Comparison of ENCODE assay signal across 9 cellular contexts in the genomic region with DNA sequence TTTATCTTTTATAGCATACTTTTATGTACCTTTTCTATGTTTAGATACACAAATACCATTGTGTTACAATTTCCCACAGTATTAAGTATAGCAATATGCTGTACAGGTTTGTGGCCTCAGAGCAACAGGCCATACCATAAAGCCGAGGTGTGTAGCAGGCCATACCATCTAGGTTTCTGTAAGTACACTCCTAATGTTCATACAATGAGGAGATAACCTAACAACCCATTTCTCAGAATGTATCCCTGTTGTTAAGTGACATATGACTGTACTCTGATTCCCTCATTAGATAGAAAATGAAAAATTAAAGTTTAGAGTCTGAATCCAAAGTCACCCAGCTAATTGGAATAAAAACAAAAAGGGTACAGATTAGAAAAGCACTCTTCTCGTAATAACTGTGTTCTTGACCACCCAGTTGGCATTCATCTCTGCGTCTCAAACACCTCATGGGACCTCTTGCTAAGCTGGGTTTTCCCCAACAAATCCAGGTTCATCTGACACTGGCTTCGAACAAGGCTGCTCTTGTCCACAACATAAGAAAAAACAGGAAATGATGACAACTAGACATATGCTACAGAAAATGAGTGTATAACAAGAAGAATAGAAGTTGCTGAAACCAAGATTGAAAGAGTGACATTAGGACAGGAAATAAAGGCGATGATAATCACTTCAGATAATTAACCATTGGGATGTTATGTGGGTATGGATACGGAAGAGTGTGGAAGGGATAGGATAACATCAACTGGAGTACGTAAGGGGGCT. TPM values are rescaled to one million over a fixed set of nuclear protein-coding genes. Genes with fewer than 3 reads are reported as not detected.
A peak's percentile ranks its signal among the peaks of the same experiment; 100 is the strongest.
DNase-seq lines count a peak whose midpoint lies in the region; ATAC-seq, FAIRE-seq and TF ChIP-seq lines count a peak whose summit lies in the region.
"Had no signal": no experiment of that assay in that cellular context is flagged by ENCODE, and none has a peak within 500 bp of the region (broad histone marks: within the 10 kb centered on the region; RNA-seq: fewer than 3 reads in every experiment).

No MANE protein-coding gene starts in this region.

- peaks cover 12% of the 10 kb centered on the region for H3K23me2 ChIP-seq in H1 (ENCODE audit: low read depth, low read length)

- H3K9ac ChIP-seq in DND-41 (ENCODE audit: low read depth, low read length) (peak overlapping the region; percentile 82), OCI-LY1 (ENCODE audit: low read length) (peak overlapping the region; percentile 94), H1 (replicated peaks in 1 of 4; ENCODE audit: extremely low read depth in 1 of 4, low read depth in 3 of 4, low read length in 3 of 4) (no peak overlapping the region), trophoblast cell (ENCODE audit: low read length) (no peak overlapping the region)

- peaks cover 2% of the 10 kb centered on the region; the same call in 1 of the 2 replicates for H3K79me1 ChIP-seq in H1 (ENCODE audit: low read depth, low read length)
- peaks cover 6% of the 10 kb centered on the region for H3K79me1 ChIP-seq in trophoblast cell (ENCODE audit: low read length)

- CTCF ChIA-PET in H1 (lab: Charles Lee; ENCODE audit: partially characterized antibody): interaction anchor here (1.8 to 5.0 kb wide), 4 partner anchors 8 to 94 kb away, joined by 3 to 29 read pairs (median 16); partner anchors contain the start of gene HIF1AN

- no peak for DNase-seq in DND-41
- DNase-seq in H1 (ENCODE audit: low read depth in 1 of 2, low spot score in 2 of 2): no peak
- no peak for DNase-seq in trophoblast cell
- DNase-seq in UCSD-AML1 (lab: John Stamatoyannopoulos, UW; ENCODE audit: unreplicated experiment): no peak
- no peak for DNase-seq in kidney tubule cell (ENCODE audit: low spot score)
- DNase-seq in stimulated activated CD4-positive, alpha-beta T cell treated with anti-CD3 and anti-CD28 coated beads, Interleukin-15, amount 100 ng/mL, for 24 hours: no peak
- DNase-seq: activated effector memory CD4-positive, alpha-beta T cell treated with anti-CD3 and anti-CD28 coated beads, Interleukin-2, amount 50 U/mL, for 16 hours had no signal

- H2BK120ac ChIP-seq in H1 (replicated peaks; ENCODE audit: low read depth, low read length) (no peak overlapping the region), trophoblast cell (ENCODE audit: insufficient read depth, low read length, poor library complexity) (no peak overlapping the region)

- no peak for TF ChIP-seq EP300 in H1 (IDR thresholded peaks at IDR 0.05; ENCODE audit: borderline replicate concordance in 1 of 2, low read depth in 2 of 2, low read length in 2 of 2)

- H3K4ac ChIP-seq in H1 (replicated peaks; ENCODE audit: insufficient read length, low read depth, low read length) (no peak overlapping the region), trophoblast cell (ENCODE audit: low read depth, low read length) (no peak overlapping the region)

- TF ChIP-seq RAD21 in H1 (IDR thresholded peaks at IDR 0.05 in 1 of 2, conservative IDR thresholded peaks at IDR 0.05 in 1 of 2; ENCODE audit: low read depth in 2 of 2, low read length in 2 of 2): no peak

- TF ChIP-seq CTCF in DND-41 (IDR thresholded peaks at IDR 0.05; ENCODE audit: borderline replicate concordance, extremely low read depth, low read length, poor library complexity, severe bottlenecking) (no peak), OCI-LY1 (IDR thresholded peaks at IDR 0.05; ENCODE audit: low read length) (no peak), H1 (IDR thresholded peaks at IDR 0.05; ENCODE audit: control extremely low read depth in 1 of 3, insufficient read depth in 1 of 3, low read depth in 1 of 3, low read length in 3 of 3) (no peak)

- H3K36me3 ChIP-seq in DND-41 (ENCODE audit: insufficient read depth, low read length): peaks cover 52% of the 10 kb centered on the region
- H3K36me3 ChIP-seq in OCI-LY1 (ENCODE audit: insufficient read depth, low read length): peaks cover 29% of the 10 kb centered on the region
- H3K36me3 ChIP-seq in H1 (ENCODE audit: control insufficient read depth in 2 of 4, insufficient read depth in 4 of 4, low read length in 3 of 4): peaks cover 7 to 34% (median 14%) of the 10 kb centered on the region in 4 experiments
- peaks cover 21 to 28% of the 10 kb centered on the region in 2 experiments for H3K36me3 ChIP-seq in trophoblast cell (ENCODE audit: control insufficient read depth in 1 of 2, insufficient read depth in 2 of 2, low read length in 2 of 2)

- H3K4me3 ChIP-seq in DND-41 (ENCODE audit: low read depth in 1 of 2, low read length in 2 of 2) (peak overlapping the region; percentile 88), OCI-LY1 (ENCODE audit: low read depth, low read length, poor library complexity, severe bottlenecking) (peak overlapping the region; percentile 91), H1 (ENCODE audit: extremely low read depth in 1 of 4, insufficient read depth in 2 of 4, low read depth in 3 of 4, low read length in 4 of 4) (peak overlapping the region; percentile 81 to 95 (median 90); a peak in 6 of 8 replicates), trophoblast cell (ENCODE audit: low read depth, low read length) (no peak overlapping the region)

- no peak overlapping the region for H2BK15ac ChIP-seq in H1 (ENCODE audit: low read length)

- H3K4me2 ChIP-seq in DND-41 (ENCODE audit: insufficient read depth, low read length) (peak overlapping the region; percentile 77), OCI-LY1 (ENCODE audit: low read length) (peak overlapping the region; percentile 83), H1 (ENCODE audit: insufficient read depth in 1 of 2, low read depth in 2 of 2, low read length in 2 of 2) (peak overlapping the region; percentile 80 to 85; a peak in 3 of 4 replicates), trophoblast cell (ENCODE audit: low read length) (peak overlapping the region; percentile 93)

- H4K91ac ChIP-seq in H1 (replicated peaks; ENCODE audit: insufficient read length, low read length) (no peak overlapping the region), trophoblast cell (ENCODE audit: low read depth, low read length) (no peak overlapping the region)

- H4K12ac ChIP-seq in trophoblast cell (ENCODE audit: low read depth, low read length): no peak overlapping the region

- H2AK5ac ChIP-seq in H1 (ENCODE audit: low read depth, low read length) (no peak overlapping the region), trophoblast cell (ENCODE audit: low read length) (no peak overlapping the region)

- H4K8ac ChIP-seq in H1 (ENCODE audit: extremely low read depth, insufficient read depth, low read length) (no peak overlapping the region), trophoblast cell (ENCODE audit: low read depth, low read length) (no peak overlapping the region)

- 85% methylated on average over 7 of the region's 7 CpGs; no CpG with 5 or more reads in 1 of the 2 experiments for WGBS in H1 (ENCODE audit: extremely low coverage in 1 of 2, insufficient coverage in 1 of 2, insufficient read length in 1 of 2, insufficient replicate concordance in 2 of 2, low coverage in 1 of 2, low lambda C conversion rate in 2 of 2, missing lambda C conversion rate in 1 of 2), 2 experiments
- WGBS in trophoblast cell (ENCODE audit: extremely low coverage, insufficient coverage, insufficient read length): 100% methylated on average over 1 of the region's 7 CpGs

- H2AFZ ChIP-seq in DND-41 (ENCODE audit: low read depth, low read length) (no peak overlapping the region), OCI-LY1 (ENCODE audit: low read length) (no peak overlapping the region), H1 (ENCODE audit: low read length) (no peak overlapping the region), trophoblast cell (ENCODE audit: insufficient read depth, low read length, poor library complexity) (no peak overlapping the region)

- H3K14ac ChIP-seq in H1 (ENCODE audit: insufficient read length) (no peak overlapping the region), trophoblast cell (ENCODE audit: low read length) (no peak overlapping the region)

- H2BK5ac ChIP-seq in H1 (ENCODE audit: low read depth, low read length): no peak overlapping the region
- no peak overlapping the region for H2BK5ac ChIP-seq in trophoblast cell (ENCODE audit: low read depth, low read length, poor library complexity)

- H3K9me2 ChIP-seq in OCI-LY1 (ENCODE audit: low read depth, low read length): no peaks in the 10 kb centered on the region

- ATAC-seq in DND-41 (ENCODE audit: insufficient read depth, low read depth) (0 out of 3 replicates have a peak, but pooled peaks have one; percentile 1), HG03469 (IDR thresholded peaks at IDR 0.05; ENCODE audit: unreplicated experiment) (no peak)

- H2BK12ac ChIP-seq in H1 (ENCODE audit: low read depth, low read length) (no peak overlapping the region), trophoblast cell (ENCODE audit: low read length) (no peak overlapping the region)

- H3K18ac ChIP-seq in H1 (ENCODE audit: extremely low read depth, low read length): no peak overlapping the region
- no peak overlapping the region for H3K18ac ChIP-seq in trophoblast cell (ENCODE audit: low read length)

- H3K27ac ChIP-seq in DND-41 (ENCODE audit: low read length) (peak overlapping the region; percentile 92), OCI-LY1 (ENCODE audit: low read depth, low read length, poor library complexity, severe bottlenecking) (peak overlapping the region; percentile 60), H1 (ENCODE audit: low read depth, low read length) (no peak overlapping the region), trophoblast cell (ENCODE audit: low read depth, low read length) (no peak overlapping the region)

- H3K79me2 ChIP-seq in DND-41 (ENCODE audit: insufficient read depth, low read length): peaks cover 42% of the 10 kb centered on the region
- peaks cover 17% of the 10 kb centered on the region; the same call in 1 of the 2 replicates for H3K79me2 ChIP-seq in OCI-LY1 (ENCODE audit: insufficient read depth, low read length)
- peaks cover 0 to 14% of the 10 kb centered on the region in 2 experiments; a peak in 3 of 4 replicates for H3K79me2 ChIP-seq in H1 (ENCODE audit: control insufficient read depth in 1 of 2, insufficient read depth in 2 of 2, low read length in 2 of 2)
- H3K79me2 ChIP-seq in trophoblast cell (ENCODE audit: control insufficient read depth, insufficient read depth, low read length, poor library complexity): peaks cover 7% of the 10 kb centered on the region

- H4K5ac ChIP-seq in H1 (ENCODE audit: insufficient read length, low read depth, low read length): no peak overlapping the region

- FAIRE-seq in H1 (lab: Jason Lieb, UNC): no peak

- no peaks in the 10 kb centered on the region for H3F3A ChIP-seq in OCI-LY1 (ENCODE audit: insufficient read depth, low read length)

- H3K27me3 ChIP-seq in DND-41 (ENCODE audit: insufficient read depth, low read length, poor library complexity) (no peaks in the 10 kb centered on the region), OCI-LY1 (ENCODE audit: insufficient read depth, low read length) (no peaks in the 10 kb centered on the region), H1 (replicated peaks in 1 of 4; ENCODE audit: control insufficient read depth in 3 of 4, extremely low read depth in 1 of 4, insufficient read depth in 3 of 4, low read length in 3 of 4) (no peaks in the 10 kb centered on the region), trophoblast cell (ENCODE audit: insufficient read depth, low read length) (no peaks in the 10 kb centered on the region)

- H2BK20ac ChIP-seq in H1 (ENCODE audit: low read length): no peak overlapping the region

- H3K23ac ChIP-seq in H1 (ENCODE audit: insufficient read length) (no peak overlapping the region), trophoblast cell (ENCODE audit: low read length) (no peak overlapping the region)

- H3K56ac ChIP-seq in H1 (replicated peaks; ENCODE audit: insufficient read length, low read depth, low read length): no peak overlapping the region

- H3K4me1 ChIP-seq in DND-41 (ENCODE audit: insufficient read depth, low read length) (peaks cover 39% of the 10 kb centered on the region), OCI-LY1 (ENCODE audit: insufficient read depth, low read length, severe bottlenecking) (peaks cover 17% of the 10 kb centered on the region), H1 (replicated peaks in 1 of 4; ENCODE audit: control insufficient read depth in 3 of 4, insufficient read depth in 4 of 4, low read length in 3 of 4) (peaks cover 0 to 5% (median 4%) of the 10 kb centered on the region in 4 experiments; a peak in 3 of 7 replicates), trophoblast cell (ENCODE audit: control insufficient read depth in 1 of 2, insufficient read depth in 2 of 2, low read length in 2 of 2) (peaks cover 3 to 9% of the 10 kb centered on the region in 2 experiments)

- H4K20me1 ChIP-seq in DND-41 (ENCODE audit: insufficient read depth, low read length) (peaks cover 14% of the 10 kb centered on the region), OCI-LY1 (ENCODE audit: insufficient read depth, low read length) (no peaks in the 10 kb centered on the region), H1 (replicated peaks in 1 of 2; ENCODE audit: control insufficient read depth in 1 of 2, insufficient read depth in 2 of 2, low read length in 2 of 2) (peaks cover 0 to 2% of the 10 kb centered on the region in 2 experiments)

- POLR2A ChIA-PET in H1 (lab: Charles Lee; ENCODE audit: partially characterized antibody): interaction anchor here (0.8 kb wide), 1 partner anchor 184 kb away, joined by 3 read pairs; no protein-coding TSS in a partner anchor

- TF ChIP-seq POLR2A in H1 (IDR thresholded peaks at IDR 0.05; ENCODE audit: control extremely low read depth in 1 of 2, low read depth in 2 of 2, low read length in 2 of 2): no peak

- H3K9me3 ChIP-seq in DND-41 (ENCODE audit: insufficient read depth, low read length, severe bottlenecking) (no peaks in the 10 kb centered on the region), OCI-LY1 (ENCODE audit: low read length) (no peaks in the 10 kb centered on the region), H1 (ENCODE audit: insufficient read depth in 2 of 2, low read depth in 1 of 2, low read length in 1 of 2) (no peaks in the 10 kb centered on the region), trophoblast cell (ENCODE audit: insufficient read depth, low read depth, low read length) (no peaks in the 10 kb centered on the region)

RNA-seq across cellular contexts. Expression of gene NDUFB8, which starts 1.4 kb away (rescaled TPM):
- 175 and 189 TPM in 2 replicates for total RNA-seq in H1 (2021; fragmentation: NEBNext Ultra II Directional; extraction: Animal tissue kit (Norgen Biotek cat#: 25700))
- 445 and 455 TPM in 2 replicates for polyA plus RNA-seq in H1 (2011; rRNA removed)
- polyA plus RNA-seq in H1 (2011; cell fraction: cytosol; rRNA removed): 347 TPM
- polyA plus RNA-seq in H1 (2011; cell fraction: nucleus; rRNA removed): 314 TPM
- 164 to 256 TPM (median 234 TPM) in 4 replicates for polyA plus RNA-seq in H1 (2012, experiment 1 of 2)
- polyA plus RNA-seq in H1 (2012, experiment 2 of 2): 281 TPM
- polyA plus RNA-seq in H1 (2013, experiment 1 of 2): 365 TPM
- polyA plus RNA-seq in H1 (2013, experiment 2 of 2): 382 TPM
- 114 and 129 TPM in 2 replicates for polyA minus RNA-seq in H1 (2011; rRNA and poly(A)+ RNA removed)
- 54.2 TPM for polyA minus RNA-seq in H1 (2011; cell fraction: cytosol; rRNA and poly(A)+ RNA removed)
- polyA minus RNA-seq in H1 (2011; cell fraction: nucleus; rRNA and poly(A)+ RNA removed): 72.9 TPM
- 229 and 233 TPM in 2 replicates for polyA plus RNA-seq in trophoblast cell (2013)

RNA-seq across cellular contexts. Expression of gene HIF1AN, which starts 7.4 kb away (rescaled TPM):
- 59.7 and 62.8 TPM in 2 replicates for total RNA-seq in H1 (2021; fragmentation: NEBNext Ultra II Directional; extraction: Animal tissue kit (Norgen Biotek cat#: 25700))
- polyA plus RNA-seq in H1 (2011; rRNA removed): 10.9 TPM in 2 replicates
- 9.9 TPM for polyA plus RNA-seq in H1 (2011; cell fraction: cytosol; rRNA removed)
- 11.4 TPM for polyA plus RNA-seq in H1 (2011; cell fraction: nucleus; rRNA removed)
- polyA plus RNA-seq in H1 (2012, experiment 1 of 2): 25.2 to 37.2 TPM (median 26.7 TPM) in 4 replicates
- 7.9 TPM for polyA plus RNA-seq in H1 (2012, experiment 2 of 2)
- 16.0 TPM for polyA plus RNA-seq in H1 (2013, experiment 1 of 2)
- polyA plus RNA-seq in H1 (2013, experiment 2 of 2): 14.6 TPM
- 27.8 and 29.9 TPM in 2 replicates for polyA minus RNA-seq in H1 (2011; rRNA and poly(A)+ RNA removed)
- polyA minus RNA-seq in H1 (2011; cell fraction: cytosol; rRNA and poly(A)+ RNA removed): 10.2 TPM
- 25.8 TPM for polyA minus RNA-seq in H1 (2011; cell fraction: nucleus; rRNA and poly(A)+ RNA removed)
- polyA plus RNA-seq in trophoblast cell (2013): 18.4 and 19.2 TPM in 2 replicates

RNA-seq across cellular contexts. Expression of gene SEC31B, which starts 8.6 kb away (rescaled TPM):
- total RNA-seq in H1 (2021; fragmentation: NEBNext Ultra II Directional; extraction: Animal tissue kit (Norgen Biotek cat#: 25700)): 3.0 and 4.1 TPM in 2 replicates
- polyA plus RNA-seq in H1 (2011; rRNA removed): 5.3 and 5.6 TPM in 2 replicates
- 7.1 TPM for polyA plus RNA-seq in H1 (2011; cell fraction: cytosol; rRNA removed)
- 41.0 TPM for polyA plus RNA-seq in H1 (2011; cell fraction: nucleus; rRNA removed)
- 4.8 to 6.0 TPM (median 5.8 TPM) in 4 replicates for polyA plus RNA-seq in H1 (2012, experiment 1 of 2)
- polyA plus RNA-seq in H1 (2012, experiment 2 of 2): 2.0 TPM
- 2.4 TPM for polyA plus RNA-seq in H1 (2013, experiment 1 of 2)
- 1.7 TPM for polyA plus RNA-seq in H1 (2013, experiment 2 of 2)
- 4.8 and 5.8 TPM in 2 replicates for polyA minus RNA-seq in H1 (2011; rRNA and poly(A)+ RNA removed)
- 2.3 TPM for polyA minus RNA-seq in H1 (2011; cell fraction: cytosol; rRNA and poly(A)+ RNA removed)
- 13.5 TPM for polyA minus RNA-seq in H1 (2011; cell fraction: nucleus; rRNA and poly(A)+ RNA removed)
- polyA plus RNA-seq in trophoblast cell (2013): 2.4 and 2.8 TPM in 2 replicates

Comparison
In these comparisons a context has a peak if more than half of its experiments do, and no peak if none do; other contexts are left out.
1. H3K27ac ChIP-seq: peak in DND-41 (single experiment) and OCI-LY1 (single experiment); none in H1 (single experiment) and trophoblast cell (single experiment).
2. H3K9ac ChIP-seq: peak in DND-41 (single experiment) and OCI-LY1 (single experiment); none in H1 (0 of 4) and trophoblast cell (single experiment).
3. Peak in every context shown above with its lines, with median percentiles within 50 percentile points of each other: H3K4me2 ChIP-seq.